ENCODE assay signal across 14 cellular contexts in genomic region chr1:231800071-231800470, GRCh38.
DNase-seq lines count a peak whose midpoint lies in the region; ATAC-seq and TF ChIP-seq lines count a peak whose summit lies in the region.
"Had no signal": no experiment of that assay in that cellular context is flagged by ENCODE, and none has a peak within 500 bp of the region (broad histone marks: within the 10 kb centered on the region; RNA-seq: fewer than 3 reads in every experiment).

No MANE protein-coding gene starts in this region.

- H3K4me3 ChIP-seq in ACC112 (ENCODE audit: low read depth, low read length) (peak overlapping the region; percentile 56), astrocyte of the spinal cord (ENCODE audit: low read depth, low read length) (no peak overlapping the region)
- H3K4me3 ChIP-seq: BLaER1 treated with 17β-estradiol and CSF1 and Interleukin-3, amounts not matched to agents 10 nM and 100 nM; dorsolateral prefrontal cortex; heart left ventricle; left ventricle myocardium inferior had no signal

- H3K36me3 ChIP-seq in ACC112 (ENCODE audit: insufficient read depth, low read length) = no peaks in the 10 kb centered on the region
- H3K36me3 ChIP-seq: left ventricle myocardium inferior had no signal

- peak overlapping the region; percentile 59 for H2AFZ ChIP-seq in ACC112 (ENCODE audit: low read length, unreplicated experiment)

- POLR2A ChIA-PET in GM10248 (lab: Yijun Ruan, JAX) = no interaction called here

- CTCF ChIA-PET in GM10248 (lab: Yijun Ruan, JAX) = no interaction called here

- ATAC-seq in GM21390 (IDR thresholded peaks at IDR 0.05; ENCODE audit: unreplicated experiment) = no peak

- H3K27ac ChIP-seq in ACC112 (ENCODE audit: low read depth, low read length) = peak overlapping the region; percentile 63
- H3K27ac ChIP-seq: BLaER1 treated with 17β-estradiol and CSF1 and Interleukin-3, amounts not matched to agents 10 nM and 100 nM; dorsolateral prefrontal cortex; heart left ventricle; left ventricle myocardium inferior had no signal

- H3K4me1 ChIP-seq in ACC112 (ENCODE audit: control insufficient read depth, insufficient read depth, low read length, unreplicated experiment) = peaks cover 20% of the 10 kb centered on the region
- H3K4me1 ChIP-seq: BLaER1 treated with 17β-estradiol and CSF1 and Interleukin-3, amounts not matched to agents 10 nM and 100 nM had no signal

- H3K79me2 ChIP-seq in ACC112 (ENCODE audit: control insufficient read depth, insufficient read depth, low read length, unreplicated experiment) = no peaks in the 10 kb centered on the region

- in situ Hi-C loops in astrocyte of the spinal cord (cut with HindIII; ENCODE audit: low sequenced_read_pairs) = no loop called here

- no peak for TF ChIP-seq CTCF in astrocyte of the spinal cord (IDR thresholded peaks at IDR 0.05; ENCODE audit: low read depth, low read length)
- no peak for TF ChIP-seq CTCF in GM10248 (IDR thresholded peaks at IDR 0.05; ENCODE audit: control extremely low read depth, extremely low read depth, low read depth, missing control alignments)

- DNase-seq in ELR (ENCODE audit: low read depth) (peak; percentile 63), astrocyte of the spinal cord (ENCODE audit: low read depth, low spot score) (peak; percentile 67), iris pigment epithelial cell (ENCODE audit: low read depth) (peak; percentile 40), cerebellar nuclear complex (lab: John Stamatoyannopoulos, UW) (no peak), DMS153 (lab: John Stamatoyannopoulos, UW) (no peak), GM10248 (ENCODE audit: extremely low spot score) (no peak)
- DNase-seq: activated CD4-positive, alpha-beta memory T cell treated with anti-CD3 and anti-CD28 coated beads, Interleukin-2, amount 10 ng/mL, durations not matched to agents 7 days and 5 days; dorsolateral prefrontal cortex; heart left ventricle; left ventricle myocardium inferior; NCI-H2107 had no signal

- no peaks in the 10 kb centered on the region for H3K27me3 ChIP-seq in ACC112 (ENCODE audit: insufficient read depth, low read length)
- H3K27me3 ChIP-seq: BLaER1 treated with 17β-estradiol and CSF1 and Interleukin-3, amounts not matched to agents 10 nM and 100 nM; dorsolateral prefrontal cortex; heart left ventricle had no signal

Comparison
In these comparisons a context has a peak if more than half of its experiments do, and no peak if none do; other contexts are left out.
1. DNase-seq: peak in ELR (single experiment), astrocyte of the spinal cord (single experiment) and iris pigment epithelial cell (single experiment); none in cerebellar nuclear complex (0 of 2), DMS153 (single experiment) and GM10248 (single experiment).